8 cellular contexts compared by ENCODE assay signal in the genomic region with DNA sequence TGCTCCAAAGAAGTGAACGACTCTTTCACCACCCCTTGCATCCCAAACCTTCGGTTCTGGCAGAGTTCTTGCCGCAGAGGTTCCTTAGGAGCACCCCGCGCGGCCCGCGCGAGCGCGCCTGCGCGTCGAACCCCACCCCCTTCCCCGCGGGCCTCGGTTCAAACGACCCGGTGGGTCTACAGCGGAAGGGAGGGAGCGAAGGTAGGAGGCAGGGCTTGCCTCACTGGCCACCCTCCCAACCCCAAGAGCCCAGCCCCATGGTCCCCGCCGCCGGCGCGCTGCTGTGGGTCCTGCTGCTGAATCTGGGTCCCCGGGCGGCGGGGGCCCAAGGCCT. TPM values are rescaled to one million over a fixed set of nuclear protein-coding genes. Genes with fewer than 3 reads are reported as not detected.
DNase-seq lines count a peak whose midpoint lies in the region; ATAC-seq, FAIRE-seq and TF ChIP-seq lines count a peak whose summit lies in the region.

A gene with protein sequence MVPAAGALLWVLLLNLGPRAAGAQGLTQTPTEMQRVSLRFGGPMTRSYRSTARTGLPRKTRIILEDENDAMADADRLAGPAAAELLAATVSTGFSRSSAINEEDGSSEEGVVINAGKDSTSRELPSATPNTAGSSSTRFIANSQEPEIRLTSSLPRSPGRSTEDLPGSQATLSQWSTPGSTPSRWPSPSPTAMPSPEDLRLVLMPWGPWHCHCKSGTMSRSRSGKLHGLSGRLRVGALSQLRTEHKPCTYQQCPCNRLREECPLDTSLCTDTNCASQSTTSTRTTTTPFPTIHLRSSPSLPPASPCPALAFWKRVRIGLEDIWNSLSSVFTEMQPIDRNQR (plus strand): TSS at position 161 of the 334 bp plus-strand sequence. CDS start 97 bp downstream, at position 258.

- peaks cover 13% of the 10 kb centered on the region; the same call in 1 of the 2 replicates for H3K4me1 ChIP-seq in MM.1S (ENCODE audit: low read length)
- H3K4me1 ChIP-seq in GM12878 (ENCODE audit: control insufficient read depth, insufficient read depth, low read length), result peaks cover 8% of the 10 kb centered on the region; the same call in 1 of the 2 replicates
- peaks cover 6% of the 10 kb centered on the region for H3K4me1 ChIP-seq in hepatocyte (ENCODE audit: insufficient read depth)
- H3K4me1 ChIP-seq in psoas muscle, result peaks cover 18% of the 10 kb centered on the region

- POLR2A ChIA-PET in T-cell (lab: Charles Lee) (interaction anchor here (0.6 to 1.5 kb wide), 5 partner anchors 9 to 170 kb away, joined by 3 to 16 read pairs (median 7); no protein-coding TSS in a partner anchor), GM12878 (lab: Charles Lee) (interaction anchor here (0.6 to 5.6 kb wide), 5 partner anchors 8 to 222 kb away, joined by 3 to 65 read pairs (median 4); a partner anchor contains a TSS)

- H3K36me3 ChIP-seq in MM.1S (replicated peaks; ENCODE audit: insufficient read depth, low read length) (no peaks in the 10 kb centered on the region), GM12878 (ENCODE audit: control insufficient read depth in 2 of 2, insufficient read depth in 2 of 2, low read length in 1 of 2) (peaks cover 0 to 11% of the 10 kb centered on the region in 2 experiments; a peak in 2 of 4 replicates), hepatocyte (replicated peaks; ENCODE audit: insufficient read depth, low read depth) (no peaks in the 10 kb centered on the region), psoas muscle (ENCODE audit: insufficient read depth in 1 of 2, low read depth in 1 of 2) (peaks cover 7 to 33% of the 10 kb centered on the region in 2 donors)

- H3K4me2 ChIP-seq in MM.1S (ENCODE audit: low read depth, low read length), result peak within 1 kb of the TSS; percentile 99
- peak within 1 kb of the TSS; percentile 99 for H3K4me2 ChIP-seq in GM12878 (ENCODE audit: control insufficient read depth, insufficient read depth)
- H3K4me2 ChIP-seq in hepatocyte, result peak within 1 kb of the TSS; percentile 97

- peak; percentile 62 for TF ChIP-seq POLR2A in GM12878 (IDR thresholded peaks at IDR 0.05; ENCODE audit: low read depth, low read length)

- no peaks in the 10 kb centered on the region; the same call in 1 of the 2 replicates for H4K20me1 ChIP-seq in MM.1S (ENCODE audit: insufficient read depth, low read length)
- no peaks in the 10 kb centered on the region; the same call in 1 of the 2 replicates for H4K20me1 ChIP-seq in GM12878 (ENCODE audit: control insufficient read depth, insufficient read depth)
- H4K20me1 ChIP-seq in hepatocyte (ENCODE audit: insufficient read depth, poor library complexity, severe bottlenecking), result no peaks in the 10 kb centered on the region

- TF ChIP-seq RAD21 in GM12878 (IDR thresholded peaks at IDR 0.05; ENCODE audit: insufficient read depth, low read depth, low read length), result no peak

- intact Hi-C loops in GM12878 (cut with micrococcal nuclease; ENCODE audit: unreplicated experiment) (no loop called here), psoas muscle (cut with DNase I) (no loop called here)

- H3K9ac ChIP-seq in MM.1S (ENCODE audit: low read length) (peak within 1 kb of the TSS; percentile 4; the same call in 1 of the 2 replicates), GM12878 (ENCODE audit: control insufficient read depth, insufficient read depth, low read length) (peak within 1 kb of the TSS; percentile 66)

- peak within 1 kb of the TSS; percentile 96 for H3K27ac Mint-ChIP-seq in T-cell

- peak within 1 kb of the TSS; percentile 88 to 92 (median 89) for H3K4me3 Mint-ChIP-seq in T-cell

- DNase-seq in COR-L47 (lab: John Stamatoyannopoulos, UW) (peak; percentile 54), MM.1S (peak; percentile 46), T-cell (peak in 29 of 34 experiments; percentile 24 to 68 (median 44)), GM12878 (ENCODE audit: low read depth, low spot score) (no peak), hepatocyte (ENCODE audit: low spot score) (peak; percentile 86), psoas muscle (peak; percentile 70 to 84)

- RAD21 ChIA-PET in GM12878 (lab: Charles Lee; ENCODE audit: unreplicated experiment), result interaction anchor here (0.8 to 2.2 kb wide), 6 partner anchors 10 to 109 kb away, joined by 3 to 12 read pairs (median 5); a partner anchor contains a TSS

- peak within 1 kb of the TSS; percentile 72 for H3K4me3 ChIP-seq in MM.1S (ENCODE audit: low read length)
- peak within 1 kb of the TSS; percentile 87 for H3K4me3 ChIP-seq in GM12878
- peak within 1 kb of the TSS; percentile 81 for H3K4me3 ChIP-seq in hepatocyte
- peak within 1 kb of the TSS; percentile 89 for H3K4me3 ChIP-seq in psoas muscle

- H3K79me2 ChIP-seq in MM.1S (ENCODE audit: low read length), result no peaks in the 10 kb centered on the region
- no peaks in the 10 kb centered on the region for H3K79me2 ChIP-seq in GM12878 (ENCODE audit: control insufficient read depth, insufficient read depth, low read length)
- peaks cover 8% of the 10 kb centered on the region for H3K79me2 ChIP-seq in hepatocyte

- no peak for TF ChIP-seq CTCF in MM.1S (IDR thresholded peaks at IDR 0.05; ENCODE audit: low read length)
- no peak for TF ChIP-seq CTCF in GM12878 (IDR thresholded peaks at IDR 0.05 in 2 of 3, conservative IDR thresholded peaks at IDR 0.05 in 1 of 3; ENCODE audit: control insufficient read depth in 2 of 3, extremely low read depth in 1 of 3, insufficient read depth in 1 of 3, low read depth in 3 of 3, low read length in 3 of 3)
- no peak for TF ChIP-seq CTCF in hepatocyte (IDR thresholded peaks at IDR 0.05; ENCODE audit: poor library complexity)
- TF ChIP-seq CTCF in psoas muscle (IDR thresholded peaks at IDR 0.05), result no peak

- SMC1A ChIA-PET in GM12878 (lab: Charles Lee; ENCODE audit: uncharacterized antibody, unreplicated experiment), result interaction anchor here (0.8 to 2.8 kb wide), 5 partner anchors 9 to 52 kb away, joined by 3 to 9 read pairs (median 5); a partner anchor contains a TSS

- H3K27me3 ChIP-seq in MM.1S (replicated peaks; ENCODE audit: insufficient read depth, low read length), result no peaks in the 10 kb centered on the region
- no peaks in the 10 kb centered on the region for H3K27me3 ChIP-seq in GM12878 (replicated peaks in 1 of 2; ENCODE audit: control insufficient read depth in 2 of 2, insufficient read depth in 2 of 2, low read length in 1 of 2)
- H3K27me3 ChIP-seq in hepatocyte, result no peaks in the 10 kb centered on the region
- no peaks in the 10 kb centered on the region for H3K27me3 ChIP-seq in psoas muscle (ENCODE audit: insufficient read depth in 3 of 3, low read length in 2 of 3)

- H3K27ac ChIP-seq in MM.1S (ENCODE audit: low read length) (no peak within 1 kb of the TSS), GM12878 (ENCODE audit: control insufficient read depth, insufficient read depth) (peak within 1 kb of the TSS; percentile 49), hepatocyte (peak within 1 kb of the TSS; percentile 95), psoas muscle (peak within 1 kb of the TSS; percentile 87)

- peaks cover 70 to 78% (median 73%) of the 10 kb centered on the region in 3 donors for H3K4me1 Mint-ChIP-seq in T-cell

- ATAC-seq in GM21390 (IDR thresholded peaks at IDR 0.05; ENCODE audit: unreplicated experiment) (peak; percentile 59), T-cell (replicated peaks in 1 of 4) (peak; percentile 56 to 73 (median 71)), GM12878 (peak; percentile 77), psoas muscle (peak; percentile 65 to 86 (median 75)), HG02970 (IDR thresholded peaks at IDR 0.05; ENCODE audit: low FRiP score, unreplicated experiment) (no peak)

- H3K9me2 ChIP-seq in MM.1S (replicated peaks; ENCODE audit: insufficient read depth, low read length) (no peaks in the 10 kb centered on the region), hepatocyte (replicated peaks; ENCODE audit: insufficient read depth) (no peaks in the 10 kb centered on the region)

- TF ChIP-seq EP300 in GM12878 (IDR thresholded peaks at IDR 0.05; ENCODE audit: borderline replicate concordance in 1 of 2, control insufficient read depth in 1 of 2, low read depth in 2 of 2, low read length in 2 of 2), result no peak

- H3K9me3 Mint-ChIP-seq in T-cell, result no peaks in the 10 kb centered on the region

- in situ Hi-C loops in GM12878 (cut with MboI), result no loop called here

- H3K9me3 ChIP-seq in MM.1S (replicated peaks; ENCODE audit: insufficient read depth, low read length) (no peaks in the 10 kb centered on the region), GM12878 (replicated peaks; ENCODE audit: control insufficient read depth, insufficient read depth, low read length) (no peaks in the 10 kb centered on the region), hepatocyte (ENCODE audit: low read depth) (no peaks in the 10 kb centered on the region), psoas muscle (no peaks in the 10 kb centered on the region)

- CTCF ChIA-PET in T-cell (lab: Charles Lee) (interaction anchor here (0.6 to 2.0 kb wide), 7 partner anchors 8 to 52 kb away, joined by 3 to 10 read pairs (median 6); a partner anchor contains a TSS), GM12878 (lab: Yijun Ruan, JAX) (interaction anchor here (0.6 to 9.5 kb wide), 16 partner anchors 9 to 956 kb away, joined by 3 to 76 read pairs (median 4); a partner anchor contains a TSS)

- peak within 1 kb of the TSS; percentile 83 for H2AFZ ChIP-seq in MM.1S (ENCODE audit: low read length)
- peak within 1 kb of the TSS; percentile 82 for H2AFZ ChIP-seq in GM12878 (ENCODE audit: control insufficient read depth, low read depth, low read length)
- H2AFZ ChIP-seq in hepatocyte, result peak within 1 kb of the TSS; percentile 94

- FAIRE-seq in GM12878 (lab: Jason Lieb, UNC), result no peak

- peaks cover 13% of the 10 kb centered on the region; the same call in 1 of the 2 replicates for H3F3A ChIP-seq in MM.1S (ENCODE audit: insufficient read depth, low read length)

- peaks cover 17% of the 10 kb centered on the region for H3K36me3 Mint-ChIP-seq in T-cell

- no TSS peak for BruUV-seq in GM12878 (replicated peaks; lab: Mats Ljungman, UMichigan)

- WGBS in GM12878 (ENCODE audit: insufficient coverage, insufficient replicate concordance, low lambda C conversion rate, missing lambda C conversion rate), result 1% methylated on average over 29 of the region's 29 CpGs
- WGBS in hepatocyte (ENCODE audit: low lambda C conversion rate, missing lambda C conversion rate), result under 1% methylated on average over 27 of the region's 29 CpGs
- 0 to 1% (median 0%) methylated on average over 25 to 29 of the region's 29 CpGs for WGBS in psoas muscle, 3 donors

- no peaks in the 10 kb centered on the region for H3K27me3 Mint-ChIP-seq in T-cell

RNA-seq across cellular contexts. Expression of the gene that starts here (rescaled TPM):
- total RNA-seq in T-cell, result 1 to 10 TPM in 4 of 5 donors, under 1 TPM in 1; 0.61 to 4.8 (median 3.3) TPM
- 1.5 and 1.8 TPM in 2 replicates for total RNA-seq in GM12878 (2013; cell fraction: nucleolus; rRNA removed)
- 1.3 and 1.5 TPM in 2 replicates for total RNA-seq in GM12878 (2014; rRNA removed)
- total RNA-seq in GM12878 (2014; rRNA removed; fragmentation: Illumina TruSeq; extraction: Trizol), result 0.67 and 1.2 TPM in 2 replicates
- total RNA-seq in GM12878 (2021), result 1.5 and 1.6 TPM in 2 replicates
- 0.47 TPM for polyA plus RNA-seq in GM12878 (2011; ENCODE audit: low read depth)
- 0.22 and 0.24 TPM in 2 replicates for polyA plus RNA-seq in GM12878 (2011; rRNA removed)
- 0.30 and 0.32 TPM in 2 replicates for polyA plus RNA-seq in GM12878 (2011; cell fraction: cytosol; rRNA removed)
- 0.33 and 0.34 TPM in 2 replicates for polyA plus RNA-seq in GM12878 (2011; cell fraction: nucleus; rRNA removed)
- polyA plus RNA-seq in GM12878 (2012), result 1.8 and 2.6 TPM in 2 replicates
- polyA plus RNA-seq in GM12878 (2014; fragmentation: Illumina TruSeq; extraction: Trizol), result 0.29 and 1.6 TPM in 2 replicates
- 1 to 10 TPM; 5.5 to 8.4 TPM for polyA plus RNA-seq in GM12878 (2014; fragmentation: Nextera tagmentation; extraction: Ambion mirVana)
- polyA plus RNA-seq in GM12878 (2014; rRNA removed), result 1.1 and 1.6 TPM in 2 replicates
- 10 to 100 TPM; 12.8 to 15.5 TPM for polyA plus RNA-seq in GM12878 (2016; fragmentation: Nextera tagmentation; extraction: Ambion mirVana)
- polyA minus RNA-seq in GM12878 (2011; rRNA and poly(A)+ RNA removed), result 0.31 and 0.37 TPM in 2 replicates
- polyA minus RNA-seq in GM12878 (2011; cell fraction: cytosol; rRNA and poly(A)+ RNA removed), result not detected in 2 replicates
- 0.48 and 1.1 TPM in 2 replicates for polyA minus RNA-seq in GM12878 (2011; cell fraction: nucleus; rRNA and poly(A)+ RNA removed)
- total RNA-seq in hepatocyte, result 2.9 and 3.2 TPM in 2 replicates
- 8.3 and 11.4 TPM in 2 replicates for polyA plus RNA-seq in hepatocyte
- 1 to 10 TPM; 5.1 to 8.8 (median 6.9) TPM for total RNA-seq in psoas muscle
- 10 to 100 TPM in 1 of 3 donors, 1 to 10 TPM in 2; 1.3 to 16.9 (median 6.5) TPM for polyA plus RNA-seq in psoas muscle
